In genomic region chrX:2609431-2610238, GRCh38 we compare ENCODE assay signal across 8 cellular contexts.
DNase-seq lines count a peak whose midpoint lies in the region; ATAC-seq, FAIRE-seq and TF ChIP-seq lines count a peak whose summit lies in the region.

No MANE protein-coding gene starts in this region.

- H3K9me3 Mint-ChIP-seq in astrocyte (ENCODE audit: unreplicated experiment): peaks cover 4% of the 10 kb centered on the region

- ATAC-seq in GM18498 (IDR thresholded peaks at IDR 0.05; ENCODE audit: unreplicated experiment) (peak; percentile 54), HG03354 (IDR thresholded peaks at IDR 0.05; ENCODE audit: poor library complexity, severe bottlenecking, unreplicated experiment) (peak; percentile 1), lung (ENCODE audit: insufficient read depth, low FRiP score) (peak; percentile 23)

- peak overlapping the region; percentile 58 for H3K27ac Mint-ChIP-seq in astrocyte (ENCODE audit: unreplicated experiment)

- 0 to 1% methylated on average over 37 to 44 of the region's 44 CpGs for WGBS in lung, 2 donors

- FAIRE-seq in astrocyte (lab: Jason Lieb, UNC): no peak

- intact Hi-C loops in vagina (cut with DNase I): loop anchor here (10.0 kb wide), 1 partner anchor 1615 kb away; no protein-coding TSS in a partner anchor

- peaks cover 8% of the 10 kb centered on the region for H3K36me3 Mint-ChIP-seq in astrocyte (ENCODE audit: low read depth, unreplicated experiment)

- H3K4me3 ChIP-seq in astrocyte (ENCODE audit: insufficient read depth, low read depth, low read length) (peak overlapping the region; percentile 77), lung (peak overlapping the region; percentile 63), vagina (peak overlapping the region; percentile 82 to 95)

- TF ChIP-seq CTCF in astrocyte (IDR thresholded peaks at IDR 0.05; ENCODE audit: insufficient read depth, low read depth, low read length) (no peak), lung (IDR thresholded peaks at IDR 0.05; ENCODE audit: control extremely low read depth, extremely low read depth) (no peak), vagina (IDR thresholded peaks at IDR 0.05) (no peak)

- H3K4me2 ChIP-seq in astrocyte (ENCODE audit: low read length): peak overlapping the region; percentile 92

- H3K9me3 ChIP-seq in astrocyte (ENCODE audit: insufficient read depth, low read depth, low read length) (no peaks in the 10 kb centered on the region), lung (ENCODE audit: control insufficient read depth in 2 of 2, insufficient read depth in 1 of 2, low read length in 1 of 2) (no peaks in the 10 kb centered on the region), vagina (no peaks in the 10 kb centered on the region)

- no peaks in the 10 kb centered on the region for H3K36me3 ChIP-seq in astrocyte (ENCODE audit: insufficient read depth, low read length)
- H3K36me3 ChIP-seq in lung (ENCODE audit: control insufficient read depth in 2 of 2, insufficient read depth in 2 of 2, low read length in 2 of 2): peaks cover 1 to 2% of the 10 kb centered on the region in 2 donors
- H3K36me3 ChIP-seq in vagina: no peaks in the 10 kb centered on the region

- no peaks in the 10 kb centered on the region for H3K27me3 ChIP-seq in astrocyte (ENCODE audit: insufficient read depth, low read length)
- no peaks in the 10 kb centered on the region for H3K27me3 ChIP-seq in lung (ENCODE audit: control insufficient read depth, insufficient read depth)
- H3K27me3 ChIP-seq in vagina: no peaks in the 10 kb centered on the region

- H3K4me1 ChIP-seq in astrocyte (ENCODE audit: insufficient read depth, low read length): peaks cover 8% of the 10 kb centered on the region
- peaks cover 0 to 4% of the 10 kb centered on the region in 2 donors for H3K4me1 ChIP-seq in lung (ENCODE audit: control insufficient read depth in 2 of 2, insufficient read depth in 2 of 2, low read length in 2 of 2)
- peaks cover 33% of the 10 kb centered on the region for H3K4me1 ChIP-seq in vagina

- TF ChIP-seq POLR2A in vagina (IDR thresholded peaks at IDR 0.05): no peak

- peak overlapping the region; percentile 89 for H3K4me3 Mint-ChIP-seq in astrocyte (ENCODE audit: unreplicated experiment)

- peak overlapping the region; percentile 88 for H3K9ac ChIP-seq in astrocyte (ENCODE audit: low read length)

- no peak overlapping the region for H3K27ac ChIP-seq in astrocyte (ENCODE audit: low read depth, low read length)
- H3K27ac ChIP-seq in lung (ENCODE audit: low read depth in 1 of 2, low read length in 1 of 2): peak overlapping the region; percentile 64 to 73
- peak overlapping the region; percentile 81 for H3K27ac ChIP-seq in vagina

- H3K4me1 Mint-ChIP-seq in astrocyte (ENCODE audit: low read depth, unreplicated experiment): peaks cover 8% of the 10 kb centered on the region

- peaks cover 18% of the 10 kb centered on the region for H3K79me2 ChIP-seq in astrocyte (ENCODE audit: insufficient read depth, low read length)

- peak overlapping the region; percentile 91 for H2AFZ ChIP-seq in astrocyte (ENCODE audit: low read depth, low read length)

- H3K27me3 Mint-ChIP-seq in astrocyte (ENCODE audit: low read depth, unreplicated experiment): no peaks in the 10 kb centered on the region

- DNase-seq in astrocyte (ENCODE audit: low read depth): no peak
- no peak for DNase-seq in lung (ENCODE audit: low spot score)
- no peak for DNase-seq in vagina (ENCODE audit: extremely low spot score in 2 of 2)
- DNase-seq in activated CD4-positive, alpha-beta T cell treated with anti-CD3 and anti-CD28 coated beads, Interleukin-2, amount 50 U/mL, for 1 hour: no peak
- no peak for DNase-seq in SHP77 (lab: John Stamatoyannopoulos, UW)
- no peak for DNase-seq in iPS-NIHi11 (ENCODE audit: low spot score)

- peaks cover 9% of the 10 kb centered on the region for H4K20me1 ChIP-seq in astrocyte (ENCODE audit: insufficient read depth, low read length)

Comparison
In these comparisons a context has a peak if more than half of its experiments do, and no peak if none do; other contexts are left out.
1. ATAC-seq: peak in every context shown above with its lines; median percentile 54 in GM18498; 23 in lung; 1 in HG03354.